In genomic region chr6:167795321-167795811, GRCh38 we compare ENCODE assay signal across 19 cellular contexts. TPM values are rescaled to one million over a fixed set of nuclear protein-coding genes. Genes with fewer than 3 reads are reported as not detected.
A peak's percentile ranks its signal among the peaks of the same experiment; 100 is the strongest.
DNase-seq lines count a peak whose midpoint lies in the region; ATAC-seq lines count a peak whose summit lies in the region.
"Had no signal": no experiment of that assay in that cellular context is flagged by ENCODE, and none has a peak within 500 bp of the region (broad histone marks: within the 10 kb centered on the region; RNA-seq: fewer than 3 reads in every experiment).

No MANE protein-coding gene starts in this region.

- H3K9me3 ChIP-seq in duodenal mucosa (ENCODE audit: control insufficient read depth in 1 of 2, low read length in 2 of 2) (no peaks in the 10 kb centered on the region), skeletal muscle tissue (ENCODE audit: control insufficient read depth in 3 of 3, low read length in 3 of 3) (no peaks in the 10 kb centered on the region)
- H3K9me3 ChIP-seq: gastrocnemius medialis had no signal

- no peak overlapping the region for H3K4me3 Mint-ChIP-seq in activated CD8-positive, alpha-beta memory T cell treated with anti-CD3 and anti-CD28 coated beads, Interleukin-2, amount 10 ng/mL, durations not matched to agents 7 days and 5 days
- H3K4me3 Mint-ChIP-seq: H9 had no signal

- H3K27ac ChIP-seq in duodenal mucosa (ENCODE audit: low read depth, low read length) (no peak overlapping the region), mesendoderm (ENCODE audit: low read depth, low read length) (no peak overlapping the region), skeletal muscle tissue (ENCODE audit: low read depth, low read length) (no peak overlapping the region)
- H3K27ac ChIP-seq: cardiac muscle cell, dorsolateral prefrontal cortex had no signal

- H3K36me3 ChIP-seq in duodenal mucosa (ENCODE audit: control insufficient read depth in 1 of 2, insufficient read depth in 2 of 2, low read length in 2 of 2) (no peaks in the 10 kb centered on the region), mesendoderm (ENCODE audit: control insufficient read depth, insufficient read depth, low read length) (no peaks in the 10 kb centered on the region), skeletal muscle tissue (ENCODE audit: control insufficient read depth in 3 of 3, insufficient read depth in 3 of 3, low read length in 3 of 3) (no peaks in the 10 kb centered on the region)
- H3K36me3 ChIP-seq: cardiac muscle cell, gastrocnemius medialis had no signal

- no peaks in the 10 kb centered on the region for H3K79me1 ChIP-seq in mesendoderm (ENCODE audit: low read length)

- H4K8ac ChIP-seq in mesendoderm (ENCODE audit: low read depth, low read length) = no peak overlapping the region

- H4K5ac ChIP-seq in mesendoderm (ENCODE audit: low read length) = no peak overlapping the region

- H2AK5ac ChIP-seq in mesendoderm (ENCODE audit: low read length) = peak overlapping the region; percentile 5

- H2BK5ac ChIP-seq in mesendoderm (ENCODE audit: low read length) = no peak overlapping the region

- no peak overlapping the region for H3K4ac ChIP-seq in mesendoderm (ENCODE audit: low read depth, low read length)

- no peak overlapping the region for H3K4me2 ChIP-seq in mesendoderm (ENCODE audit: low read length)

- no peak overlapping the region for H2BK120ac ChIP-seq in mesendoderm (ENCODE audit: low read depth, low read length)

- peak overlapping the region; percentile 6 for H3K56ac ChIP-seq in mesendoderm (ENCODE audit: low read length)

- peaks cover 8% of the 10 kb centered on the region for H3K4me1 Mint-ChIP-seq in activated CD8-positive, alpha-beta memory T cell treated with anti-CD3 and anti-CD28 coated beads, Interleukin-2, amount 10 ng/mL, durations not matched to agents 7 days and 5 days

- no peaks in the 10 kb centered on the region for H3K36me3 Mint-ChIP-seq in activated CD8-positive, alpha-beta memory T cell treated with anti-CD3 and anti-CD28 coated beads, Interleukin-2, amount 10 ng/mL, durations not matched to agents 7 days and 5 days

- DNase-seq in activated CD8-positive, alpha-beta memory T cell treated with anti-CD3 and anti-CD28 coated beads for 24 hours = peak; percentile 50
- DNase-seq in activated CD8-positive, alpha-beta memory T cell treated with anti-CD3 and anti-CD28 coated beads, Interleukin-2, amount 10 ng/mL, durations not matched to agents 7 days and 5 days = no peak
- DNase-seq in mesendoderm = no peak
- no peak for DNase-seq in UCSD-AML1 (lab: John Stamatoyannopoulos, UW; ENCODE audit: unreplicated experiment)
- DNase-seq in KG1 (lab: John Stamatoyannopoulos, UW) = no peak
- DNase-seq in activated CD4-positive, alpha-beta T cell treated with anti-CD3 and anti-CD28 coated beads for 4 hours = no peak
- DNase-seq: 8988T; activated CD4-positive, alpha-beta T cell treated with anti-CD3 and anti-CD28 coated beads for 1 hour; DMS 273 treated with DMSO at 0.1 percent for 48 hours; H9; NCI-H1694; NCI-H226; NK-92 treated with Interleukin-12 subunit alpha and Interleukin-12 subunit beta, amount 100 ng/mL, for 24 hours; stimulated activated CD4-positive, alpha-beta T cell treated with anti-CD3 and anti-CD28 coated beads, Interleukin-4, amount 100 ng/mL, for 1 hour had no signal

- no peak for ATAC-seq in activated CD8-positive, alpha-beta memory T cell treated with anti-CD3 and anti-CD28 coated beads, Interleukin-2, amount 10 ng/mL, durations not matched to agents 7 days and 5 days

- CTCF ChIA-PET in activated CD8-positive, alpha-beta memory T cell treated with anti-CD3 and anti-CD28 coated beads, Interleukin-2, amount 10 ng/mL, durations not matched to agents 7 days and 5 days (lab: Charles Lee) = no interaction called here

- no peak overlapping the region for H3K27ac Mint-ChIP-seq in activated CD8-positive, alpha-beta memory T cell treated with anti-CD3 and anti-CD28 coated beads, Interleukin-2, amount 10 ng/mL, durations not matched to agents 7 days and 5 days
- H3K27ac Mint-ChIP-seq: H9 had no signal

- H3K4me1 ChIP-seq in duodenal mucosa (ENCODE audit: control insufficient read depth in 1 of 2, insufficient read depth in 2 of 2, low read length in 2 of 2) (peaks cover 40 to 51% of the 10 kb centered on the region in 2 donors), mesendoderm (ENCODE audit: control insufficient read depth, low read depth, low read length) (peaks cover 7% of the 10 kb centered on the region), skeletal muscle tissue (ENCODE audit: control insufficient read depth in 3 of 3, insufficient read depth in 3 of 3, low read length in 3 of 3) (peaks cover 13 to 23% (median 22%) of the 10 kb centered on the region in 3 donors)

- no peak overlapping the region for H3K18ac ChIP-seq in mesendoderm (ENCODE audit: low read length)

- H3K4me3 ChIP-seq in duodenal mucosa (ENCODE audit: low read depth in 1 of 2, low read length in 2 of 2) = peak overlapping the region; percentile 69 to 71
- no peak overlapping the region for H3K4me3 ChIP-seq in mesendoderm (ENCODE audit: low read length)
- H3K4me3 ChIP-seq in skeletal muscle tissue (ENCODE audit: low read length in 3 of 3) = peak overlapping the region in 2 of 3 donors; percentile 50 to 54
- H3K4me3 ChIP-seq: cardiac muscle cell had no signal

- no CpG with 5 or more reads among the region's 17 CpGs for WGBS in mesendoderm (ENCODE audit: extremely low coverage, insufficient coverage, low lambda C conversion rate)

- H3K9ac ChIP-seq in duodenal mucosa (ENCODE audit: low read depth in 1 of 2, low read length in 2 of 2) (peak overlapping the region in 1 of 2 donors; percentile 60), mesendoderm (ENCODE audit: low read length) (no peak overlapping the region), skeletal muscle tissue (ENCODE audit: low read depth in 1 of 3, low read length in 3 of 3) (no peak overlapping the region)

- no peak overlapping the region for H3K23ac ChIP-seq in mesendoderm (ENCODE audit: low read length)

- peaks cover 6 to 16% of the 10 kb centered on the region in 2 donors for H3K27me3 ChIP-seq in duodenal mucosa (ENCODE audit: control insufficient read depth in 1 of 2, insufficient read depth in 2 of 2, low read length in 2 of 2)
- H3K27me3 ChIP-seq in mesendoderm (ENCODE audit: insufficient read depth, low read length, poor library complexity) = no peaks in the 10 kb centered on the region
- H3K27me3 ChIP-seq in skeletal muscle tissue (ENCODE audit: control insufficient read depth in 3 of 3, insufficient read depth in 3 of 3, low read length in 3 of 3) = peaks cover 0 to 13% (median 4%) of the 10 kb centered on the region in 3 donors
- H3K27me3 ChIP-seq: cardiac muscle cell, gastrocnemius medialis had no signal

- H3K9me3 Mint-ChIP-seq in activated CD8-positive, alpha-beta memory T cell treated with anti-CD3 and anti-CD28 coated beads, Interleukin-2, amount 10 ng/mL, durations not matched to agents 7 days and 5 days (ENCODE audit: low read depth) = no peaks in the 10 kb centered on the region
- H3K9me3 Mint-ChIP-seq: H9 had no signal

- no peaks in the 10 kb centered on the region for H3K79me2 ChIP-seq in mesendoderm (ENCODE audit: control insufficient read depth, insufficient read depth, low read length)

- peaks cover 58% of the 10 kb centered on the region for H3K27me3 Mint-ChIP-seq in activated CD8-positive, alpha-beta memory T cell treated with anti-CD3 and anti-CD28 coated beads, Interleukin-2, amount 10 ng/mL, durations not matched to agents 7 days and 5 days

- H2BK15ac ChIP-seq in mesendoderm (replicated peaks; ENCODE audit: low read depth) = no peak overlapping the region

RNA-seq across cellular contexts. Expression of gene AFDN, which starts 31.3 kb away (rescaled TPM):
- total RNA-seq in activated CD8-positive, alpha-beta memory T cell treated with anti-CD3 and anti-CD28 coated beads, Interleukin-2, amount 10 ng/mL, durations not matched to agents 7 days and 5 days = 10 to 100 TPM; 38.7 to 94.6 TPM
- polyA plus RNA-seq in mesendoderm (2013, experiment 1 of 2) = 115 TPM
- polyA plus RNA-seq in mesendoderm (2013, experiment 2 of 2) = 113 TPM
- total RNA-seq in skeletal muscle tissue = 40.7 TPM
